In genomic region chr19:40249201-40249600, GRCh38 we compare ENCODE assay signal across 19 cellular contexts. TPM values are rescaled to one million over a fixed set of nuclear protein-coding genes. Genes with fewer than 3 reads are reported as not detected.
"Had no signal": no experiment of that assay in that cellular context is flagged by ENCODE, and none has a peak within 500 bp of the region (broad histone marks: within the 10 kb centered on the region; RNA-seq: fewer than 3 reads in every experiment).

No MANE protein-coding gene starts in this region.

- H3K36me3 ChIP-seq: breast epithelium had no signal

- H3K27ac ChIP-seq: ascending aorta, breast epithelium, esophagus muscularis mucosa, sigmoid colon, spleen, stomach had no signal

- H3K27ac Mint-ChIP-seq: activated T-helper 1 cell treated with anti-CD3 and anti-CD28 coated beads, Interleukin-12 subunit alpha, Interleukin-12 subunit beta, Interleukin-2, Interleukin-4 antibody, amounts not matched to agents 30 ng/mL and 10 ng/mL and 1 ng/mL, durations not matched to agents 14 hours and 24 hours and 36 hours; T-helper 2 cell treated with Interferon-gamma antibody and Interleukin-4, amounts not matched to agents 5 μg/mL and 100 μg/mL, for 36 hours had no signal

- H3K4me1 ChIP-seq: ascending aorta had no signal

- H3K4me3 ChIP-seq: ascending aorta, breast epithelium, esophagus muscularis mucosa, sigmoid colon, spleen, stomach had no signal

- H3K4me3 Mint-ChIP-seq: activated T-helper 1 cell treated with anti-CD3 and anti-CD28 coated beads, Interleukin-12 subunit alpha, Interleukin-12 subunit beta, Interleukin-2, Interleukin-4 antibody, amounts not matched to agents 30 ng/mL and 10 ng/mL and 1 ng/mL, durations not matched to agents 14 hours and 24 hours and 36 hours; neural crest cell; T-helper 2 cell treated with Interferon-gamma antibody and Interleukin-4, amounts not matched to agents 5 μg/mL and 100 μg/mL, for 36 hours had no signal

- H3K27me3 ChIP-seq: ascending aorta, breast epithelium, esophagus muscularis mucosa, sigmoid colon, spleen, stomach had no signal

- H3K9me3 Mint-ChIP-seq: activated T-helper 1 cell treated with anti-CD3 and anti-CD28 coated beads, Interleukin-12 subunit alpha, Interleukin-12 subunit beta, Interleukin-2, Interleukin-4 antibody, amounts not matched to agents 30 ng/mL and 10 ng/mL and 1 ng/mL, durations not matched to agents 14 hours and 24 hours and 36 hours; neural crest cell; T-helper 2 cell treated with Interferon-gamma antibody and Interleukin-4, amounts not matched to agents 5 μg/mL and 100 μg/mL, for 36 hours had no signal

- H3K9me3 ChIP-seq: ascending aorta, breast epithelium, esophagus muscularis mucosa, sigmoid colon, spleen, stomach had no signal

- DNase-seq: activated CD4-positive, alpha-beta T cell treated with anti-CD3 and anti-CD28 coated beads, Interleukin-2, amount 50 U/mL, for 1 hour; activated CD8-positive, alpha-beta memory T cell treated with anti-CD3 and anti-CD28 coated beads for 24 hours; hippocampal formation; sigmoid colon; spleen; stomach; SW 1271 had no signal

- ATAC-seq: activated CD4-positive, CD25-positive, alpha-beta regulatory T cell treated with anti-CD3 and anti-CD28 coated beads, Interleukin-2, amount 50 U/mL, for 24 hours had no signal

RNA-seq across cellular contexts. Expression of gene CCNP, which starts 22.7 kb away (rescaled TPM):
- total RNA-seq: activated T-helper 1 cell treated with anti-CD3 and anti-CD28 coated beads, Interleukin-12 subunit alpha, Interleukin-12 subunit beta, Interleukin-2, Interleukin-4 antibody, amounts not matched to agents 30 ng/mL and 10 ng/mL and 1 ng/mL, durations not matched to agents 14 hours and 24 hours and 36 hours; ascending aorta; sigmoid colon; stomach; urinary bladder had no signal

RNA-seq across cellular contexts. Expression of gene TTC9B, which starts 31.0 kb away (rescaled TPM):
- total RNA-seq: activated T-helper 1 cell treated with anti-CD3 and anti-CD28 coated beads, Interleukin-12 subunit alpha, Interleukin-12 subunit beta, Interleukin-2, Interleukin-4 antibody, amounts not matched to agents 30 ng/mL and 10 ng/mL and 1 ng/mL, durations not matched to agents 14 hours and 24 hours and 36 hours; ascending aorta; esophagus muscularis mucosa; liver; osteocyte; pulmonary artery endothelial cell; spleen had no signal
- polyA plus RNA-seq: keratinocyte, spleen had no signal
